ENCODE assay signal across 28 cellular contexts in genomic region chr12:127562781-127563180, GRCh38.
"Had no signal": no experiment of that assay in that cellular context is flagged by ENCODE, and none has a peak within 500 bp of the region (broad histone marks: within the 10 kb centered on the region; RNA-seq: fewer than 3 reads in every experiment).

No MANE protein-coding gene starts in this region.

- H3K4me3 Mint-ChIP-seq: activated naive CD4-positive, alpha-beta T cell treated with anti-CD3 and anti-CD28 coated beads for 36 hours; activated naive CD8-positive, alpha-beta T cell treated with anti-CD3 and anti-CD28 coated beads for 36 hours; activated T-helper 1 cell treated with anti-CD3 and anti-CD28 coated beads, Interleukin-12 subunit alpha, Interleukin-12 subunit beta, Interleukin-2, Interleukin-4 antibody, amounts not matched to agents 30 ng/mL and 10 ng/mL and 1 ng/mL, durations not matched to agents 14 hours and 24 hours and 36 hours; brain; natural killer cell treated with Interleukin-12 subunit alpha and Interleukin-12 subunit beta and Interleukin-15 and Interleukin-18, amount 100 ng/mL, for 72 hours had no signal

- DNase-seq: activated CD4-positive, alpha-beta T cell treated with anti-CD3 and anti-CD28 coated beads, Interleukin-2, amount 50 U/mL, for 4 hours; activated CD4-positive, CD25-positive, alpha-beta regulatory T cell treated with anti-CD3 and anti-CD28 coated beads, Interleukin-2, amount 50 U/mL, for 72 hours; activated CD8-positive, alpha-beta memory T cell treated with anti-CD3 and anti-CD28 coated beads, Interleukin-2, amount 50 U/mL, for 4 hours; activated effector memory CD4-positive, alpha-beta T cell treated with anti-CD3 and anti-CD28 coated beads, Interleukin-2, amount 50 U/mL, for 16 hours; activated naive CD4-positive, alpha-beta T cell treated with anti-CD3 and anti-CD28 coated beads for 36 hours; activated naive CD8-positive, alpha-beta T cell treated with anti-CD3 and anti-CD28 coated beads for 36 hours; activated T-cell treated with anti-CD3 and anti-CD28 coated beads, Interleukin-2, amount 50 U/mL, for 1 hour; adrenal gland; aorta; cerebellar nuclear complex; colonic mucosa; effector CD8-positive, alpha-beta T cell; esophagus squamous epithelium; glutamatergic neuron; left lung; lower lobe of right lung; mesenchymal stem cell; mucosa of descending colon; right lobe of liver; stimulated activated CD4-positive, alpha-beta T cell treated with anti-CD3 and anti-CD28 coated beads, Interleukin-2, amount 100 ng/mL, for 48 hours; stimulated activated naive CD4-positive, alpha-beta T cell treated with Interleukin-2 at 50 U/mL for 16 hours; T1000 had no signal

- H3K4me1 ChIP-seq: adrenal gland, colonic mucosa, esophagus squamous epithelium, left lung, right lobe of liver, tibial nerve had no signal

- H3K9me3 ChIP-seq: adrenal gland, colonic mucosa, lower lobe of right lung, mucosa of descending colon, right lobe of liver had no signal

- H3K27ac Mint-ChIP-seq: activated naive CD4-positive, alpha-beta T cell treated with anti-CD3 and anti-CD28 coated beads for 36 hours; activated naive CD8-positive, alpha-beta T cell treated with anti-CD3 and anti-CD28 coated beads for 36 hours; activated T-helper 1 cell treated with anti-CD3 and anti-CD28 coated beads, Interleukin-12 subunit alpha, Interleukin-12 subunit beta, Interleukin-2, Interleukin-4 antibody, amounts not matched to agents 30 ng/mL and 10 ng/mL and 1 ng/mL, durations not matched to agents 14 hours and 24 hours and 36 hours; brain; natural killer cell treated with Interleukin-12 subunit alpha and Interleukin-12 subunit beta and Interleukin-15 and Interleukin-18, amount 100 ng/mL, for 72 hours had no signal

- H3K27me3 ChIP-seq: adrenal gland, cardiac muscle cell, colonic mucosa, esophagus squamous epithelium, left lung, right lobe of liver, tibial nerve had no signal

- H3K4me3 ChIP-seq: adrenal gland, cardiac muscle cell, colonic mucosa, esophagus squamous epithelium, left lung, lower lobe of right lung, mucosa of descending colon, right lobe of liver, tibial nerve had no signal

- H3K27me3 Mint-ChIP-seq: brain; natural killer cell treated with Interleukin-12 subunit alpha and Interleukin-12 subunit beta and Interleukin-15 and Interleukin-18, amount 100 ng/mL, for 72 hours had no signal

- H3K27ac ChIP-seq: adrenal gland, cardiac muscle cell, colonic mucosa, epithelial cell of prostate, esophagus squamous epithelium, left lung, lower lobe of right lung, right lobe of liver, tibial nerve had no signal

- H3K36me3 ChIP-seq: adrenal gland, cardiac muscle cell, colonic mucosa, esophagus squamous epithelium, left lung, lower lobe of right lung, right lobe of liver, tibial nerve had no signal

- H3K36me3 Mint-ChIP-seq: brain had no signal
